In genomic region chr7:106620681-106621080, GRCh38 we compare ENCODE assay signal across 27 cellular contexts.
"Had no signal": no experiment of that assay in that cellular context is flagged by ENCODE, and none has a peak within 500 bp of the region (broad histone marks: within the 10 kb centered on the region; RNA-seq: fewer than 3 reads in every experiment).

No MANE protein-coding gene starts in this region.

- H3K4me3 ChIP-seq: colonic mucosa, esophagus squamous epithelium, heart right ventricle, prostate gland, right atrium auricular region, sigmoid colon, skin epidermis, suprapubic skin, transverse colon, upper lobe of right lung, uterus had no signal

- H3K27ac ChIP-seq: colonic mucosa, esophagus squamous epithelium, heart right ventricle, prostate gland, right atrium auricular region, sigmoid colon, skin epidermis, suprapubic skin, transverse colon, upper lobe of right lung, uterus had no signal

- H3K36me3 ChIP-seq: colonic mucosa, esophagus squamous epithelium, heart right ventricle, prostate gland, right atrium auricular region, sigmoid colon, suprapubic skin, transverse colon, upper lobe of right lung, uterus had no signal

- H3K27ac Mint-ChIP-seq: naive thymus-derived CD4-positive, alpha-beta T cell; nephron; stimulated activated naive B cell treated with anti-CD40 and anti-IgM and Interleukin-4, amounts not matched to agents 10 μg/mL and 1 μg/mL and 100 μg/mL, for 72 hours; stimulated activated naive CD8-positive, alpha-beta T cell treated with anti-CD3 and anti-CD28 coated beads, Interleukin-15, Interleukin-2, amounts not matched to agents 100 ng/mL and 50 ng/mL, for 24 hours had no signal

- H3K4me3 Mint-ChIP-seq: central memory CD8-positive, alpha-beta T cell; naive thymus-derived CD4-positive, alpha-beta T cell; nephron; stimulated activated naive B cell treated with anti-CD40 and anti-IgM and Interleukin-4, amounts not matched to agents 10 μg/mL and 1 μg/mL and 100 μg/mL, for 72 hours; stimulated activated naive CD8-positive, alpha-beta T cell treated with anti-CD3 and anti-CD28 coated beads, Interleukin-15, Interleukin-2, amounts not matched to agents 100 ng/mL and 50 ng/mL, for 24 hours had no signal

- H3K9me3 ChIP-seq: colonic mucosa, prostate gland, sigmoid colon, suprapubic skin had no signal

- H3K27me3 ChIP-seq: colonic mucosa, esophagus squamous epithelium, heart right ventricle, right atrium auricular region, sigmoid colon, suprapubic skin, transverse colon, upper lobe of right lung, uterus had no signal

- H3K36me3 Mint-ChIP-seq: naive thymus-derived CD4-positive, alpha-beta T cell; stimulated activated naive B cell treated with anti-CD40 and anti-IgM and Interleukin-4, amounts not matched to agents 10 μg/mL and 1 μg/mL and 100 μg/mL, for 72 hours had no signal

- H3K4me1 Mint-ChIP-seq: central memory CD8-positive, alpha-beta T cell; stimulated activated naive B cell treated with anti-CD40 and anti-IgM and Interleukin-4, amounts not matched to agents 10 μg/mL and 1 μg/mL and 100 μg/mL, for 72 hours had no signal

- H3K4me1 ChIP-seq: colonic mucosa, prostate gland, upper lobe of right lung, uterus had no signal

- DNase-seq: colonic mucosa; dermis blood vessel endothelial cell; effector memory CD4-positive, alpha-beta T cell; esophagus squamous epithelium; foreskin melanocyte; glutamatergic neuron; heart right ventricle; hypothalamus; kidney; mesendoderm; midbrain; naive thymus-derived CD4-positive, alpha-beta T cell; nucleus accumbens; sigmoid colon; stimulated activated CD4-positive, alpha-beta T cell treated with anti-CD3 and anti-CD28 coated beads, Interleukin-15, amount 100 ng/mL, for 24 hours; stimulated activated CD4-positive, alpha-beta T cell treated with anti-CD3 and anti-CD28 coated beads, Interleukin-2, amount 100 ng/mL, for 48 hours; stimulated activated naive B cell treated with anti-CD40 and anti-IgM and Interleukin-4, amounts not matched to agents 10 μg/mL and 1 μg/mL and 100 μg/mL, for 72 hours; transverse colon; upper lobe of right lung; uterus had no signal
